9 cellular contexts compared by ENCODE assay signal in the genomic region with DNA sequence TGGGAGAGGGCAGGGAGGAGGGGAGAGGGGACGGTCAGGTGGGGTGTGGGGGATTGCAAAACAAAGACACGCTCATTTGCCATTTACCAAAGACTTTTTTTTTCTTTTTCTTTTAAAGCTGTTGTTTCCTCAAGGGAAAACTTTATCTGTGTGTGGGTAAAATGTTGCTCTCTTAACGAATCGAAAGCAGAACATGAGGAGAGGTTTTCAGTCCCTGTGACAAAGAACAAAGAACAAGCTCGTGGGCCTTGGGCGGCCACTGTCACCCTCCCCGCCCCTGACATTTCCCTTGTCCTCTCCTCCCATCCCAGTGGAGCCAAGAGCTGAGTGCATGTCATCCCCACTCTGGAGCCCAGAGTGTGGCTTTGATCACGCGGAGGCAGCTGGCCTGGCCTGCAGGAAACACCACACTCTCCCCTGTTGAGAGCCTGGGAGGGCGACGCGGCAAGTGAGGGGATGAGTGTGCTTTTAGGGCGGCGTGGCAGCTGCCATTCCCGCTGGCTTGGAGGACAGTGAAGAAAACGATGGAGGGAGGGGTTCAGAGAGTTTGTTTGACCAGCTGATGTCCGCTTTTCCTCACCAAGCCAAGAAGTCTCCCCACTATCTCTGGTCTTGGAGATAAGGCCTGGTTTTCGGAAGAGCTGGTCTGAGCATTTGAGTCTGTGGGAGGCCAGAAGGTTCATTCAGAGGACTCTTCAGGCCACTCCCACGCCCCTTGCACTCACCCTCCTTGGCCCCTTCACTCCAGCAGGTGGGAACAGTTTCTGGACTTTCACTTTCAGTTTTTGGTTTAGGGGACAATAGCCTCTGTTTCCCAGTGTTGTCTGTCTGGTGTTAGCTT. TPM values are rescaled to one million over a fixed set of nuclear protein-coding genes. Genes with fewer than 3 reads are reported as not detected.
DNase-seq lines count a peak whose midpoint lies in the region; ATAC-seq, FAIRE-seq and TF ChIP-seq lines count a peak whose summit lies in the region.
"Had no signal": no experiment of that assay in that cellular context is flagged by ENCODE, and none has a peak within 500 bp of the region (broad histone marks: within the 10 kb centered on the region; RNA-seq: fewer than 3 reads in every experiment).

No MANE protein-coding gene starts in this region.

- no peak overlapping the region for H3K4me2 ChIP-seq in hepatocyte

- H3K9me3 ChIP-seq in hepatocyte (ENCODE audit: low read depth): no peaks in the 10 kb centered on the region
- no peaks in the 10 kb centered on the region for H3K9me3 ChIP-seq in small intestine (ENCODE audit: control insufficient read depth, low read depth)

- peaks cover 44 to 46% of the 10 kb centered on the region in 2 donors for H3K36me3 Mint-ChIP-seq in activated naive CD4-positive, alpha-beta T cell treated with anti-CD3 and anti-CD28 coated beads, Interleukin-2, amount 50 U/mL, for 72 hours

- H3K27me3 ChIP-seq in hepatocyte: no peaks in the 10 kb centered on the region
- H3K27me3 ChIP-seq in small intestine (ENCODE audit: control insufficient read depth in 2 of 2, insufficient read depth in 2 of 2, low read length in 2 of 2): no peaks in the 10 kb centered on the region

- TF ChIP-seq CTCF in hepatocyte (IDR thresholded peaks at IDR 0.05; ENCODE audit: poor library complexity): no peak

- H3K9me3 Mint-ChIP-seq in activated naive CD4-positive, alpha-beta T cell treated with anti-CD3 and anti-CD28 coated beads, Interleukin-2, amount 50 U/mL, for 72 hours: peaks cover 0 to 7% of the 10 kb centered on the region in 2 donors

- ATAC-seq in HG02610 (IDR thresholded peaks at IDR 0.05; ENCODE audit: unreplicated experiment): peak; percentile 35
- ATAC-seq in activated naive CD4-positive, alpha-beta T cell treated with anti-CD3 and anti-CD28 coated beads, Interleukin-2, amount 50 U/mL, for 72 hours: peak; percentile 19 to 26
- no peak for ATAC-seq in HG03196 (IDR thresholded peaks at IDR 0.05; ENCODE audit: unreplicated experiment)
- no peak for ATAC-seq in GM21786 (IDR thresholded peaks at IDR 0.05; ENCODE audit: unreplicated experiment)
- ATAC-seq: HCT116 had no signal

- H3K4me3 ChIP-seq in hepatocyte: no peak overlapping the region
- no peak overlapping the region for H3K4me3 ChIP-seq in small intestine (ENCODE audit: low read depth in 1 of 2, low read length in 2 of 2)

- peak overlapping the region; percentile 37 for H2AFZ ChIP-seq in hepatocyte

- WGBS in hepatocyte (ENCODE audit: low lambda C conversion rate, missing lambda C conversion rate): 71% methylated on average over 19 of the region's 19 CpGs
- WGBS in small intestine, 3 donors: 27 to 57% (median 53%) methylated on average over 19 of the region's 19 CpGs

- peak overlapping the region; percentile 95 to 98 for H3K27ac Mint-ChIP-seq in activated naive CD4-positive, alpha-beta T cell treated with anti-CD3 and anti-CD28 coated beads, Interleukin-2, amount 50 U/mL, for 72 hours

- no peaks in the 10 kb centered on the region for H4K20me1 ChIP-seq in hepatocyte (ENCODE audit: insufficient read depth, poor library complexity, severe bottlenecking)

- H3K9me2 ChIP-seq in hepatocyte (replicated peaks; ENCODE audit: insufficient read depth): no peaks in the 10 kb centered on the region

- H3K36me3 ChIP-seq in hepatocyte (replicated peaks; ENCODE audit: insufficient read depth, low read depth) (no peaks in the 10 kb centered on the region), small intestine (ENCODE audit: control insufficient read depth in 2 of 2, insufficient read depth in 2 of 2, low read length in 2 of 2) (no peaks in the 10 kb centered on the region)

- DNase-seq in AG20443 (ENCODE audit: low spot score) (peak; percentile 81), hepatocyte (ENCODE audit: low spot score) (no peak), small intestine (peak; percentile 26), Kasumi-1 (lab: John Stamatoyannopoulos, UW) (no peak)
- DNase-seq in activated naive CD4-positive, alpha-beta T cell treated with anti-CD3 and anti-CD28 coated beads, Interleukin-2, amount 50 U/mL, for 72 hours (ENCODE audit: low spot score in 2 of 2): peak in 1 of 2 donors; percentile 75

- FAIRE-seq in small intestine (lab: Jason Lieb, UNC): no peak

- no peaks in the 10 kb centered on the region for H3K79me2 ChIP-seq in hepatocyte

- H3K4me1 ChIP-seq in hepatocyte (ENCODE audit: insufficient read depth): peaks cover 57% of the 10 kb centered on the region
- peaks cover 0 to 2% of the 10 kb centered on the region in 2 donors for H3K4me1 ChIP-seq in small intestine (ENCODE audit: control insufficient read depth in 2 of 2, insufficient read depth in 1 of 2, low read depth in 1 of 2, low read length in 1 of 2)

- H3K27ac ChIP-seq in hepatocyte: peak overlapping the region; percentile 75
- H3K27ac ChIP-seq in small intestine (ENCODE audit: low read depth in 1 of 2, low read length in 1 of 2): peak overlapping the region; percentile 9 to 89

RNA-seq across cellular contexts. Expression of a gene that starts 11.4 kb away (rescaled TPM):
- total RNA-seq in activated naive CD4-positive, alpha-beta T cell treated with anti-CD3 and anti-CD28 coated beads, Interleukin-2, amount 50 U/mL, for 72 hours: 100 to 1,000 TPM; 287 to 301 TPM
- total RNA-seq in hepatocyte: 0.16 and 2.8 TPM in 2 replicates
- polyA plus RNA-seq in hepatocyte (2.9 and 4.1 TPM in 2 replicates), small intestine (1 to 10 TPM in 1 of 3 donors, not detected in 2; 1.7 TPM)

RNA-seq across cellular contexts. Expression of a gene that starts 52.5 kb away (rescaled TPM):
- total RNA-seq in activated naive CD4-positive, alpha-beta T cell treated with anti-CD3 and anti-CD28 coated beads, Interleukin-2, amount 50 U/mL, for 72 hours: 10 to 100 TPM in 1 of 2 donors, 1 to 10 TPM in 1; 1.7 to 11.6 TPM
- total RNA-seq in hepatocyte: not detected in 2 replicates
- polyA plus RNA-seq in hepatocyte (0.07 TPM in 2 replicates), small intestine (1 to 10 TPM in 1 of 3 donors, not detected in 2; 3.0 TPM)

Comparison
In these comparisons a context has a peak if more than half of its experiments do, and no peak if none do; other contexts are left out.
1. DNase-seq: peak in AG20443 (single experiment) and small intestine (single experiment); none in hepatocyte (single experiment) and Kasumi-1 (0 of 2).
2. ATAC-seq: peak in HG02610 (single experiment) and activated naive CD4-positive, alpha-beta T cell treated with anti-CD3 and anti-CD28 coated beads, Interleukin-2, amount 50 U/mL, for 72 hours (2 of 2); none in HG03196 (single experiment) and GM21786 (single experiment).
3. RNA of a gene that starts 11.4 kb away (total RNA-seq): 287 to 301 TPM in activated naive CD4-positive, alpha-beta T cell treated with anti-CD3 and anti-CD28 coated beads, Interleukin-2, amount 50 U/mL, for 72 hours; 0.16 to 2.8 TPM in hepatocyte; every median in the first group is over 10 times any median in the second.